Comparison of ENCODE assay signal across 8 cellular contexts in the genomic region with DNA sequence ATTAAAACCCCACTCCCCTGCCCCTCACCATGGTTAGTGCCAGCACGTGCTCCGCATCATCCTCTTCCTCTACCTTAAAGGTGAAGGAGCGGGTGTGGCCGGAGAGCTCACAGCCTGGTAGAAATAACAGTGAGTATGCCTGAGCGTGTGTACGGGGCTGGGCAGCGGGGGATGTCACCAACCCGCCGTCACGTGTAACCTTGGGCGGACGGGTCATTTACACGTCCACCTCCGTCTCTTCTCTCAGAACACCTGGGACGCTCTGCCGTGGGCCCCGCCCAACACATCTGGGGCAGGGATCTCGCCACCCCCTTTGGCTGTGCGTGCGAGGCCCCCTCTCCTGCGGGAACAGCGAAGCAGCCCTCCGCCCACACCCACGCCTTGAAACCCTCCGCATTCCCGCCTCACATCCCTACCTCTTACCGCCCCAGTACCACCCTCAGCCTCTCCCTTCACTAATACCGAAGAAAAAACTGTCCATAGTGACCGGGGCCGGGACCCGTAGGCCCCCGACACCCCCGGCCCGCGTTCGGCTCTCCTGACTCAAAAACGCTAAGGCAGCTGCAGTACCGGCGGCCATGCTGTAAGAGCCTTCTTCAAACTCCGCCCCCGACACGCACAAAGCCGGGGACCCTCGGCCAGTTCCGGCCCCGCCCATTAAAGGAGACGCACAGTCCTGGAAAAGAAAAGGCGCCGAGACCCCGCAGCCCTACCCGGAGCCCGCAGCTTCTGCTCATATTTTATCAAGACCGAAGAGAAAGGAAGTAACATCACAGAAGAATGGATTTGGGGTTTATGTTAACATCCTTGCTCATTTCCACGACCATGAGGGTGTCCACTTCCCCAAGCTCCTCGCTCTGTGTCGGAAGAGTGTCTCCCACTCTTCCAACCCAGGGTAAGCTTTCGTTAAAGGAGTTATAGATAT. TPM values are rescaled to one million over a fixed set of nuclear protein-coding genes. Genes with fewer than 3 reads are reported as not detected.
A peak's percentile ranks its signal among the peaks of the same experiment; 100 is the strongest.
DNase-seq lines count a peak whose midpoint lies in the region; ATAC-seq and TF ChIP-seq lines count a peak whose summit lies in the region.

A gene with protein sequence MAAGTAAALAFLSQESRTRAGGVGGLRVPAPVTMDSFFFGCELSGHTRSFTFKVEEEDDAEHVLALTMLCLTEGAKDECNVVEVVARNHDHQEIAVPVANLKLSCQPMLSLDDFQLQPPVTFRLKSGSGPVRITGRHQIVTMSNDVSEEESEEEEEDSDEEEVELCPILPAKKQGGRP (minus strand): TSS at position 636 of the 925 bp plus-strand sequence. CDS start 56 bp downstream, at position 580.

- H3K36me3 Mint-ChIP-seq in progenitor cell of endocrine pancreas (ENCODE audit: insufficient read depth) (peaks cover 16% of the 10 kb centered on the region), type B pancreatic cell (peaks cover 26% of the 10 kb centered on the region)

- H3K36me3 ChIP-seq in adipocyte (ENCODE audit: control insufficient read depth, insufficient read depth, low read length, severe bottlenecking): peaks cover 39% of the 10 kb centered on the region
- H3K36me3 ChIP-seq in heart right ventricle: peaks cover 0 to 45% (median 36%) of the 10 kb centered on the region in 9 donors

- H3K9me3 Mint-ChIP-seq in progenitor cell of endocrine pancreas (ENCODE audit: low read depth) (no peaks in the 10 kb centered on the region), type B pancreatic cell (no peaks in the 10 kb centered on the region)

- DNase-seq in Daoy (ENCODE audit: low read depth) (peak; percentile 81), GOT3 (lab: John Stamatoyannopoulos, UW) (peak; percentile 23), NB4 (ENCODE audit: low read depth) (peak; percentile 91), T-helper 1 cell (peak; percentile 58 to 78 (median 70)), adipocyte (ENCODE audit: low read depth) (peak; percentile 95), heart right ventricle (peak; percentile 78 to 85), progenitor cell of endocrine pancreas (ENCODE audit: low spot score, unreplicated experiment) (peak; percentile 67), type B pancreatic cell (ENCODE audit: extremely low spot score, unreplicated experiment) (no peak)

- peak within 1 kb of the TSS; percentile 100 for H3K4me3 Mint-ChIP-seq in progenitor cell of endocrine pancreas (ENCODE audit: low read depth)
- peak within 1 kb of the TSS; percentile 99 for H3K4me3 Mint-ChIP-seq in type B pancreatic cell

- peaks cover 25% of the 10 kb centered on the region for H3K4me1 Mint-ChIP-seq in progenitor cell of endocrine pancreas (ENCODE audit: low read depth)
- peaks cover 38% of the 10 kb centered on the region for H3K4me1 Mint-ChIP-seq in type B pancreatic cell (ENCODE audit: unreplicated experiment)

- no peaks in the 10 kb centered on the region for H3K9me3 ChIP-seq in adipocyte (ENCODE audit: control insufficient read depth, low read length)
- no peaks in the 10 kb centered on the region for H3K9me3 ChIP-seq in heart right ventricle

- H3K9ac ChIP-seq in adipocyte (ENCODE audit: low read length): peak within 1 kb of the TSS; percentile 92

- H3K4me1 ChIP-seq in adipocyte (ENCODE audit: control insufficient read depth, insufficient read depth, low read length): peaks cover 38% of the 10 kb centered on the region
- H3K4me1 ChIP-seq in heart right ventricle: peaks cover 11 to 66% (median 44%) of the 10 kb centered on the region in 9 donors

- peak within 1 kb of the TSS in 8 of 10 donors; percentile 35 to 75 (median 50) for H3K27ac ChIP-seq in heart right ventricle

- peak; percentile 58 for TF ChIP-seq POLR2A in NB4 (IDR thresholded peaks at IDR 0.05; ENCODE audit: extremely low read depth, insufficient read length)

- H3K27me3 ChIP-seq in adipocyte (replicated peaks; ENCODE audit: control insufficient read depth, insufficient read depth, low read length): peaks cover 5% of the 10 kb centered on the region
- H3K27me3 ChIP-seq in heart right ventricle: peaks cover 0 to 23% (median 9%) of the 10 kb centered on the region in 7 donors

- H3K4me3 ChIP-seq in NB4 (ENCODE audit: low read depth, low read length) (peak within 1 kb of the TSS; percentile 96), adipocyte (ENCODE audit: low read length) (peak within 1 kb of the TSS; percentile 90), heart right ventricle (peak within 1 kb of the TSS; percentile 19 to 82 (median 71))

- TF ChIP-seq CTCF in NB4 (IDR thresholded peaks at IDR 0.05; ENCODE audit: low read depth, low read length) (no peak), heart right ventricle (IDR thresholded peaks at IDR 0.05) (no peak), progenitor cell of endocrine pancreas (IDR thresholded peaks at IDR 0.05; ENCODE audit: unreplicated experiment) (no peak), type B pancreatic cell (conservative IDR thresholded peaks at IDR 0.05) (no peak)

- intact Hi-C loops in heart right ventricle (cut with DNase I): loop anchor here in 5 of 10 donors (2.0 to 5.0 kb wide), 6 partner anchors 34 to 571 kb away; partner anchors contain the start of gene OGA (in 1 of the 5)

- H3K27me3 Mint-ChIP-seq in progenitor cell of endocrine pancreas (peaks cover 11% of the 10 kb centered on the region), type B pancreatic cell (peaks cover 25% of the 10 kb centered on the region)

- peak within 1 kb of the TSS; percentile 94 for H3K27ac Mint-ChIP-seq in progenitor cell of endocrine pancreas
- peak within 1 kb of the TSS; percentile 93 for H3K27ac Mint-ChIP-seq in type B pancreatic cell

- ATAC-seq in heart right ventricle: peak; percentile 65 to 79 (median 74)

- 1 to 2% methylated on average over 57 of the region's 57 CpGs for WGBS in heart right ventricle, 2 donors

RNA-seq across cellular contexts. Expression of the gene that starts here (rescaled TPM):
- total RNA-seq in Daoy (2014; rRNA removed; shearing (Covaris generic)): 101 and 119 TPM in 2 replicates
- total RNA-seq in heart right ventricle (10 to 100 TPM in 2 of 10 donors, 1 to 10 TPM in 8; 4.9 to 12.1 (median 7.0) TPM), progenitor cell of endocrine pancreas (39.3 and 44.1 TPM in 2 replicates), type B pancreatic cell (ENCODE audit: low replicate concordance) (47.2 and 63.6 TPM in 2 replicates)
- 10 to 100 TPM in 1 of 2 donors, 1 to 10 TPM in 1; 5.2 to 23.3 TPM for polyA plus RNA-seq in heart right ventricle
